In the genomic region with DNA sequence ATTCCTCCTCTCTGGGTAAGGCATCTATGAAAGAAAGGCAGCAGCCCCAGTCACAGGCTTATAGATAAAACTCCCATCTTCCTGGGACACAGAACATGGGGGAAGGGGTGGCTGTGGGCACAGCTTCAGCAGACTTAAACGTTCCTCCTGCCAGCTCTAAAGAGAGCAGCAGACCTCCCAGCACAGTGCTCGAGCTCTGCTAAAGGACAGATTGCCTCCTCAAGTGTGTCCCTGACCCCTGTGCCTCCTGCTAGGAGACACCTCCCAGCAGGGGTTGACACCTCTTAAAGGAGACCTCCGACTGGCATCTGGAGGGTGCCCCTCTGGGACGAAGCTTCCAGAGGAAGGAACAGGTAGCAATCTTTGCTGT, we compare ENCODE assay signal across 8 cellular contexts.
DNase-seq lines count a peak whose midpoint lies in the region; ATAC-seq and TF ChIP-seq lines count a peak whose summit lies in the region.

No MANE protein-coding gene starts in this region.

- in situ Hi-C loops in GM23248 (cut with MboI), result no loop called here

- peak; percentile 17 for ATAC-seq in GM18498 (IDR thresholded peaks at IDR 0.05; ENCODE audit: unreplicated experiment)
- no peak for ATAC-seq in activated CD8-positive, alpha-beta T cell treated with anti-CD3 and anti-CD28 coated beads, Interleukin-2, amount 10 ng/mL, durations not matched to agents 7 days and 5 days

- H3K9me3 Mint-ChIP-seq in activated CD8-positive, alpha-beta T cell treated with anti-CD3 and anti-CD28 coated beads, Interleukin-2, amount 10 ng/mL, durations not matched to agents 7 days and 5 days (ENCODE audit: insufficient read depth), result peaks cover 14% of the 10 kb centered on the region

- TF ChIP-seq CTCF in neutrophil (IDR thresholded peaks at IDR 0.05) (no peak), GM10266 (IDR thresholded peaks at IDR 0.05; ENCODE audit: control insufficient read depth, insufficient read depth, low read depth, missing control alignments) (no peak)

- H3K9ac ChIP-seq in GM23248, result no peak overlapping the region

- peak overlapping the region; percentile 40 for H3K4me3 Mint-ChIP-seq in activated CD8-positive, alpha-beta T cell treated with anti-CD3 and anti-CD28 coated beads, Interleukin-2, amount 10 ng/mL, durations not matched to agents 7 days and 5 days

- no peaks in the 10 kb centered on the region for H3K79me2 ChIP-seq in GM23248 (ENCODE audit: insufficient read depth)

- no peak overlapping the region for H3K4me2 ChIP-seq in GM23248 (ENCODE audit: unreplicated experiment)

- POLR2A ChIA-PET in activated CD8-positive, alpha-beta T cell treated with anti-CD3 and anti-CD28 coated beads, Interleukin-2, amount 10 ng/mL, durations not matched to agents 7 days and 5 days (lab: Charles Lee), result interaction anchor here (1.2 kb wide), 1 partner anchor 11 kb away, joined by 5 read pairs; no protein-coding TSS in a partner anchor

- DNase-seq in GM23248 (no peak), GM10266 (ENCODE audit: extremely low spot score) (no peak), COR-L47 (lab: John Stamatoyannopoulos, UW) (no peak), NCI-H2171 (lab: John Stamatoyannopoulos, UW) (no peak), NCI-H1105 treated with DMSO at 0.1 percent for 48 hours (lab: John Stamatoyannopoulos, UW) (no peak)
- no peak for DNase-seq in activated CD8-positive, alpha-beta T cell treated with anti-CD3 and anti-CD28 coated beads, Interleukin-2, amount 10 ng/mL, durations not matched to agents 7 days and 5 days

- H3K9me2 ChIP-seq in GM23248 (ENCODE audit: insufficient read depth), result no peaks in the 10 kb centered on the region

- 0 out of 2 replicates have a peak overlapping the region, but pooled peaks have one; percentile 29 for H2AFZ ChIP-seq in GM23248

- no peaks in the 10 kb centered on the region for H3K27me3 Mint-ChIP-seq in activated CD8-positive, alpha-beta T cell treated with anti-CD3 and anti-CD28 coated beads, Interleukin-2, amount 10 ng/mL, durations not matched to agents 7 days and 5 days (ENCODE audit: low read depth)

- H3K9me3 ChIP-seq in GM23248 (ENCODE audit: low read depth) (no peaks in the 10 kb centered on the region), neutrophil (no peaks in the 10 kb centered on the region)

- peaks cover 30% of the 10 kb centered on the region for H3K36me3 Mint-ChIP-seq in activated CD8-positive, alpha-beta T cell treated with anti-CD3 and anti-CD28 coated beads, Interleukin-2, amount 10 ng/mL, durations not matched to agents 7 days and 5 days (ENCODE audit: low read depth)

- H3K27me3 ChIP-seq in GM23248 (replicated peaks; ENCODE audit: insufficient read depth), result no peaks in the 10 kb centered on the region
- H3K27me3 ChIP-seq in neutrophil, result no peaks in the 10 kb centered on the region

- CTCF ChIA-PET in activated CD8-positive, alpha-beta T cell treated with anti-CD3 and anti-CD28 coated beads, Interleukin-2, amount 10 ng/mL, durations not matched to agents 7 days and 5 days (lab: Charles Lee), result interaction anchor here (1.5 to 2.2 kb wide), 3 partner anchors 10 to 295 kb away, joined by 4 to 20 read pairs (median 4); no protein-coding TSS in a partner anchor

- H4K20me1 ChIP-seq in GM23248 (ENCODE audit: insufficient read depth), result no peaks in the 10 kb centered on the region

- H3K4me1 ChIP-seq in GM23248 (ENCODE audit: insufficient read depth) (no peaks in the 10 kb centered on the region), neutrophil (ENCODE audit: control insufficient read depth in 1 of 2, insufficient read depth in 1 of 2, low read depth in 1 of 2, low read length in 1 of 2) (peaks cover 19 to 41% of the 10 kb centered on the region in 2 experiments)

- H3K4me3 ChIP-seq in GM23248 (no peak overlapping the region), neutrophil (ENCODE audit: low read depth in 1 of 2, low read length in 1 of 2) (peak overlapping the region; percentile 28 to 31)

- H3K27ac ChIP-seq in GM23248 (no peak overlapping the region), neutrophil (peak overlapping the region; percentile 73)

- no peaks in the 10 kb centered on the region for H3F3A ChIP-seq in GM23248 (ENCODE audit: insufficient read depth)

- peak overlapping the region; percentile 54 for H3K27ac Mint-ChIP-seq in activated CD8-positive, alpha-beta T cell treated with anti-CD3 and anti-CD28 coated beads, Interleukin-2, amount 10 ng/mL, durations not matched to agents 7 days and 5 days

- 70 to 78% methylated on average over 4 of the region's 4 CpGs for WGBS in GM23248 (ENCODE audit: low coverage in 1 of 2, low lambda C conversion rate in 2 of 2, missing lambda C conversion rate in 2 of 2), 2 experiments

- H3K36me3 ChIP-seq in GM23248 (ENCODE audit: low read depth), result no peaks in the 10 kb centered on the region
- no peaks in the 10 kb centered on the region for H3K36me3 ChIP-seq in neutrophil

- peaks cover 38% of the 10 kb centered on the region for H3K4me1 Mint-ChIP-seq in activated CD8-positive, alpha-beta T cell treated with anti-CD3 and anti-CD28 coated beads, Interleukin-2, amount 10 ng/mL, durations not matched to agents 7 days and 5 days (ENCODE audit: low read depth)
